ENCODE assay signal across 9 cellular contexts in the genomic region with DNA sequence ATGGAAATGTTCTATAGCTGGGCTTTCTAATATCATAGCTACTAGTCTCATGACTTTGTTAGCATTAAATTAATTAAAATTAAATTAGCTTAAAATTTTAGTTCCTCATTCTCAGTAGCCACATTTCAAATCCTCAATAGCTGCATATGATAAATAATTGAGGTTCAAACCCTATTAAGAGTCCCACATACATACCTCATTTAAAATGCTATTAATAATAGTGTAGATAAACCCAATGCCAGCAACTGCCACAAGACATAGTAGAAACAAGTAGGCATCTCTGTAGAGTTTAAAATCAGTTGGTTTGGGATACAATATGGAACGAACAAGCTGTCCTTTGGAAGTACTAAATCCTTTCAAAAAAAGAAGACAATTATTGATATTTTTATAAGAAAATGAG. TPM values are rescaled to one million over a fixed set of nuclear protein-coding genes. Genes with fewer than 3 reads are reported as not detected.
"Had no signal": no experiment of that assay in that cellular context is flagged by ENCODE, and none has a peak within 500 bp of the region (broad histone marks: within the 10 kb centered on the region; RNA-seq: fewer than 3 reads in every experiment).

No MANE protein-coding gene starts in this region.

- H3K4me3 ChIP-seq: GM23338, HAP-1, K562 had no signal

- H3K27ac Mint-ChIP-seq: GM23338 had no signal

- FAIRE-seq: H1, HTR-8/SVneo had no signal

- DNase-seq: H7, IMR-90, KG1 had no signal

- H3K4me1 ChIP-seq: HAP-1 had no signal

- H3K9me3 Mint-ChIP-seq: GM23338 had no signal

- H3K4me1 Mint-ChIP-seq: GM23338 had no signal

- H3K9me3 ChIP-seq: HAP-1 had no signal

- H3K4me3 Mint-ChIP-seq: GM23338 had no signal

RNA-seq across cellular contexts. Expression of gene GP5, which starts 48.6 kb away (rescaled TPM):
- total RNA-seq: H7, HT-29 had no signal
